In genomic region chr4:57655342-57655741, GRCh38 we compare ENCODE assay signal across 20 cellular contexts.
A peak's percentile ranks its signal among the peaks of the same experiment; 100 is the strongest.
DNase-seq lines count a peak whose midpoint lies in the region; ATAC-seq, FAIRE-seq and TF ChIP-seq lines count a peak whose summit lies in the region.
"Had no signal": no experiment of that assay in that cellular context is flagged by ENCODE, and none has a peak within 500 bp of the region (broad histone marks: within the 10 kb centered on the region; RNA-seq: fewer than 3 reads in every experiment).

No MANE protein-coding gene starts in this region.

- no peak overlapping the region for H3K4me2 ChIP-seq in HepG2 (ENCODE audit: low read depth, low read length)
- H3K4me2 ChIP-seq: A549; BLaER1 treated with 17β-estradiol and CSF1 and Interleukin-3, amounts not matched to agents 10 nM and 100 nM had no signal

- no peaks in the 10 kb centered on the region for H3K79me2 ChIP-seq in HepG2 (ENCODE audit: insufficient read depth, low read length)

- TF ChIP-seq RAD21 in liver (IDR thresholded peaks at IDR 0.05) (peak in 1 of 2 donors; percentile 6), HepG2 (CRISPR knock-in tag; IDR thresholded peaks at IDR 0.05) (no peak)

- CTCF ChIA-PET in HepG2 (lab: Yijun Ruan, JAX; ENCODE audit: low intra/inter-chr PET ratio, low total read pairs): no interaction called here

- no peaks in the 10 kb centered on the region for H3K36me3 ChIP-seq in liver (ENCODE audit: control insufficient read depth in 4 of 4, insufficient read depth in 3 of 4, low read depth in 1 of 4, low read length in 3 of 4)
- H3K36me3 ChIP-seq in HepG2 (replicated peaks in 1 of 2; ENCODE audit: control insufficient read depth in 1 of 2, insufficient read depth in 2 of 2, low read length in 2 of 2): no peaks in the 10 kb centered on the region
- H3K36me3 ChIP-seq: BLaER1 treated with 17β-estradiol and CSF1 and Interleukin-3, amounts not matched to agents 10 nM and 100 nM had no signal

- DNase-seq in HepG2 (ENCODE audit: low spot score): no peak
- DNase-seq in left lobe of liver (ENCODE audit: low spot score): peak; percentile 54
- no peak for DNase-seq in HuH-7.5 (ENCODE audit: low spot score)
- DNase-seq: AML-193; Caco-2; Calu3; CD4-positive, alpha-beta T cell; CD8-positive, alpha-beta T cell; DMS79 treated with DMSO at 0.1 percent for 48 hours; GF-D8 had no signal

- no TSS peak for BruUV-seq in HepG2 (replicated peaks; lab: Mats Ljungman, UMichigan)

- TF ChIP-seq CTCF in liver (IDR thresholded peaks at IDR 0.05; ENCODE audit: low read depth, low read length, missing input control) (no peak), HepG2 (CRISPR knock-in tag; IDR thresholded peaks at IDR 0.05) (no peak)

- H3K4me1 ChIP-seq in liver (ENCODE audit: control insufficient read depth in 4 of 4, insufficient read depth in 4 of 4, low read length in 3 of 4): peaks cover 0 to 13% (median 4%) of the 10 kb centered on the region in 4 donors
- H3K4me1 ChIP-seq in HepG2 (ENCODE audit: insufficient read depth, low read length): no peaks in the 10 kb centered on the region
- H3K4me1 ChIP-seq: A549; BLaER1 treated with 17β-estradiol and CSF1 and Interleukin-3, amounts not matched to agents 10 nM and 100 nM; Caco-2 had no signal

- 36% methylated on average over 1 of the region's 1 CpG for WGBS in liver
- 0% methylated on average over 1 of the region's 1 CpG for WGBS in HepG2 (ENCODE audit: low lambda C conversion rate)

- FAIRE-seq in HepG2 (lab: Jason Lieb, UNC): no peak
- FAIRE-seq: A549, D721Med, G401.6, GM12891 had no signal

- H3K9me3 ChIP-seq in liver (ENCODE audit: control insufficient read depth in 4 of 4, low read length in 3 of 4) (no peaks in the 10 kb centered on the region), HepG2 (ENCODE audit: low read length) (no peaks in the 10 kb centered on the region)
- H3K9me3 ChIP-seq: A549; BLaER1 treated with 17β-estradiol and CSF1 and Interleukin-3, amounts not matched to agents 10 nM and 100 nM; Caco-2 had no signal

- no peak for TF ChIP-seq POLR2A in HepG2 (IDR thresholded peaks at IDR 0.05; ENCODE audit: insufficient read depth in 1 of 2, low read depth in 2 of 2, low read length in 2 of 2)

- TF ChIP-seq EP300 in HepG2 (IDR thresholded peaks at IDR 0.05; ENCODE audit: low read depth in 2 of 2, low read length in 2 of 2): no peak
- no peak for TF ChIP-seq EP300 in HepG2 (CRISPR knock-in tag; IDR thresholded peaks at IDR 0.05; ENCODE audit: borderline replicate concordance)

- H3K27ac ChIP-seq in liver (ENCODE audit: low read depth in 1 of 2, low read length in 2 of 2) (no peak overlapping the region), HepG2 (ENCODE audit: extremely low read length, insufficient read depth, low read length) (no peak overlapping the region), temporal lobe (ENCODE audit: low read depth, low read length) (peak overlapping the region; percentile 38)
- H3K27ac ChIP-seq: 22Rv1; A549; BLaER1 treated with 17β-estradiol and CSF1 and Interleukin-3, amounts not matched to agents 10 nM and 100 nM; C4-2B had no signal

- in situ Hi-C loops in HepG2 (cut with HindIII; ENCODE audit: extremely low pct_ligation_motif_present, low pct_unique_long_range_greater_than_20kb): no loop called here

- POLR2A ChIA-PET in HepG2 (lab: Yijun Ruan, JAX): no interaction called here

- H3K27me3 ChIP-seq in liver (ENCODE audit: control insufficient read depth in 4 of 4, insufficient read depth in 4 of 4, low read length in 3 of 4) (no peaks in the 10 kb centered on the region), HepG2 (ENCODE audit: control insufficient read depth in 1 of 2, insufficient read depth in 2 of 2, low read length in 2 of 2) (no peaks in the 10 kb centered on the region)
- H3K27me3 ChIP-seq: BLaER1 treated with 17β-estradiol and CSF1 and Interleukin-3, amounts not matched to agents 10 nM and 100 nM had no signal

- no peaks in the 10 kb centered on the region for H4K20me1 ChIP-seq in HepG2 (ENCODE audit: insufficient read depth, low read length)
- H4K20me1 ChIP-seq: BLaER1 treated with 17β-estradiol and CSF1 and Interleukin-3, amounts not matched to agents 10 nM and 100 nM had no signal

- no peak for ATAC-seq in HepG2
- peak; percentile 52 for ATAC-seq in left lobe of liver
- no peak for ATAC-seq in GM18907 (IDR thresholded peaks at IDR 0.05; ENCODE audit: unreplicated experiment)
- ATAC-seq: A549; CD8-positive, alpha-beta T cell had no signal

- H3K4me3 ChIP-seq in liver (ENCODE audit: low read depth in 1 of 3, low read length in 3 of 3): no peak overlapping the region
- no peak overlapping the region for H3K4me3 ChIP-seq in HepG2 (replicated peaks in 1 of 3; ENCODE audit: insufficient read depth in 1 of 3, low read depth in 2 of 3, low read length in 3 of 3)
- H3K4me3 ChIP-seq: A549; BLaER1 treated with 17β-estradiol and CSF1 and Interleukin-3, amounts not matched to agents 10 nM and 100 nM had no signal

- H2AFZ ChIP-seq in HepG2 (ENCODE audit: low read length): no peak overlapping the region

- no peak overlapping the region for H3K9ac ChIP-seq in liver (ENCODE audit: low read depth in 1 of 2, low read length in 2 of 2)
- no peak overlapping the region for H3K9ac ChIP-seq in HepG2 (ENCODE audit: insufficient read depth, low read depth, low read length)
- H3K9ac ChIP-seq: BLaER1 treated with 17β-estradiol and CSF1 and Interleukin-3, amounts not matched to agents 10 nM and 100 nM had no signal

- intact Hi-C loops in HepG2 (cut with micrococcal nuclease; ENCODE audit: unreplicated experiment): no loop called here

TF ChIP-seq in liver, 16 proteins besides CTCF, POLR2A, EP300 and RAD21 (continues in another document):
- TF ChIP-seq REST (IDR thresholded peaks at IDR 0.05) (no peak), EGR1 (IDR thresholded peaks at IDR 0.05; ENCODE audit: low read depth in 2 of 2) (no peak), FOXA2 (IDR thresholded peaks at IDR 0.05) (no peak), YY1 (IDR thresholded peaks at IDR 0.05) (peak; percentile 21), MAX (IDR thresholded peaks at IDR 0.05) (no peak), NR2F2 (IDR thresholded peaks at IDR 0.05) (no peak), JUND (IDR thresholded peaks at IDR 0.05) (no peak)

TF ChIP-seq in HepG2, 621 proteins besides CTCF, POLR2A, EP300 and RAD21 (continues in another document):
- TF ChIP-seq TP53 (CRISPR knock-in tag; conservative IDR thresholded peaks at IDR 0.05) (no peak), ZNF275 (CRISPR knock-in tag; IDR thresholded peaks at IDR 0.05; ENCODE audit: borderline replicate concordance) (no peak), ZKSCAN5 (CRISPR knock-in tag; IDR thresholded peaks at IDR 0.05) (no peak), ZBTB10 (CRISPR knock-in tag; IDR thresholded peaks at IDR 0.05; ENCODE audit: borderline replicate concordance) (no peak), FOXO4 (CRISPR knock-in tag; conservative IDR thresholded peaks at IDR 0.05) (no peak), MTF2 (CRISPR knock-in tag; IDR thresholded peaks at IDR 0.05; ENCODE audit: borderline replicate concordance) (no peak), NCOA5 (CRISPR knock-in tag; IDR thresholded peaks at IDR 0.05) (no peak)
